In genomic region chr5:170426786-170427185, GRCh38 we compare ENCODE assay signal across 28 cellular contexts. TPM values are rescaled to one million over a fixed set of nuclear protein-coding genes. Genes with fewer than 3 reads are reported as not detected.
"Had no signal": no experiment of that assay in that cellular context is flagged by ENCODE, and none has a peak within 500 bp of the region (broad histone marks: within the 10 kb centered on the region; RNA-seq: fewer than 3 reads in every experiment).

No MANE protein-coding gene starts in this region.

- H3K4me1 ChIP-seq: adrenal gland, body of pancreas, breast epithelium, SJSA1 had no signal

- H3K27ac ChIP-seq: adrenal gland, body of pancreas, breast epithelium, coronary artery, Peyer's patch, SJSA1 had no signal

- H3K9me3 ChIP-seq: adrenal gland, body of pancreas, breast epithelium, Peyer's patch, SJSA1 had no signal

- DNase-seq: activated CD4-positive, alpha-beta T cell treated with anti-CD3 and anti-CD28 coated beads, Interleukin-2, amount 10 ng/mL, durations not matched to agents 24 days and 14 days; activated CD4-positive, alpha-beta T cell treated with anti-CD3 and anti-CD28 coated beads, Interleukin-2, amount 50 U/mL, for 4 hours; activated CD8-positive, alpha-beta T cell treated with anti-CD3 and anti-CD28 coated beads, Interleukin-2, amount 10 ng/mL, durations not matched to agents 7 days and 5 days; activated naive CD4-positive, alpha-beta T cell; activated naive CD4-positive, alpha-beta T cell treated with anti-CD3 and anti-CD28 coated beads, Interleukin-2, amount 50 U/mL, for 16 hours; activated naive CD8-positive, alpha-beta T cell treated with anti-CD3 and anti-CD28 coated beads, Interleukin-2, amount 10 ng/mL, durations not matched to agents 7 days and 5 days; activated T-cell treated with anti-CD3 and anti-CD28 coated beads, Interleukin-2, amount 50 U/mL, for 24 hours; adrenal gland; body of pancreas; MM.1S; NCI-H1092; NCI-H1436 treated with DMSO at 0.1 percent for 48 hours; NCI-H1694 treated with DMSO at 0.1 percent for 48 hours; NCI-H2029; NCI-H2227 treated with DMSO at 0.1 percent for 48 hours; NCI-H446; NCI-H510A treated with DMSO at 0.1 percent for 48 hours; PC-3; Peyer's patch; SHP77 treated with DMSO at 0.1 percent for 48 hours; SW 1271; T-helper 1 cell; T-helper 9 cell had no signal

- H3K9me3 Mint-ChIP-seq: activated CD4-positive, alpha-beta T cell treated with anti-CD3 and anti-CD28 coated beads, Interleukin-2, amount 10 ng/mL, durations not matched to agents 24 days and 14 days; activated naive CD8-positive, alpha-beta T cell treated with anti-CD3 and anti-CD28 coated beads, Interleukin-2, amount 10 ng/mL, durations not matched to agents 7 days and 5 days; activated T-cell treated with anti-CD3 and anti-CD28 coated beads, Interleukin-2, amount 50 U/mL, for 24 hours; activated T-helper 1 cell treated with anti-CD3 and anti-CD28 coated beads, Interleukin-12 subunit alpha, Interleukin-12 subunit beta, Interleukin-2, Interleukin-4 antibody, amounts not matched to agents 30 ng/mL and 10 ng/mL and 1 ng/mL, durations not matched to agents 14 hours and 24 hours and 36 hours had no signal

- H3K36me3 ChIP-seq: adrenal gland, breast epithelium, Peyer's patch, SJSA1 had no signal

- H3K27me3 ChIP-seq: adrenal gland, body of pancreas, breast epithelium, Peyer's patch had no signal

- H3K4me3 ChIP-seq: adrenal gland, body of pancreas, breast epithelium, coronary artery, Peyer's patch, SJSA1 had no signal

- H3K27ac Mint-ChIP-seq: activated CD4-positive, alpha-beta T cell treated with anti-CD3 and anti-CD28 coated beads, Interleukin-2, amount 10 ng/mL, durations not matched to agents 24 days and 14 days; activated CD8-positive, alpha-beta T cell treated with anti-CD3 and anti-CD28 coated beads, Interleukin-2, amount 10 ng/mL, durations not matched to agents 7 days and 5 days; activated naive CD8-positive, alpha-beta T cell treated with anti-CD3 and anti-CD28 coated beads, Interleukin-2, amount 10 ng/mL, durations not matched to agents 7 days and 5 days; activated T-cell treated with anti-CD3 and anti-CD28 coated beads, Interleukin-2, amount 50 U/mL, for 24 hours; activated T-helper 1 cell treated with anti-CD3 and anti-CD28 coated beads, Interleukin-12 subunit alpha, Interleukin-12 subunit beta, Interleukin-2, Interleukin-4 antibody, amounts not matched to agents 30 ng/mL and 10 ng/mL and 1 ng/mL, durations not matched to agents 14 hours and 24 hours and 36 hours had no signal

- H3K36me3 Mint-ChIP-seq: activated naive CD8-positive, alpha-beta T cell treated with anti-CD3 and anti-CD28 coated beads, Interleukin-2, amount 10 ng/mL, durations not matched to agents 7 days and 5 days had no signal

- H3K4me1 Mint-ChIP-seq: activated CD4-positive, alpha-beta T cell treated with anti-CD3 and anti-CD28 coated beads, Interleukin-2, amount 10 ng/mL, durations not matched to agents 24 days and 14 days; activated naive CD8-positive, alpha-beta T cell treated with anti-CD3 and anti-CD28 coated beads, Interleukin-2, amount 10 ng/mL, durations not matched to agents 7 days and 5 days had no signal

- H3K27me3 Mint-ChIP-seq: activated T-cell treated with anti-CD3 and anti-CD28 coated beads, Interleukin-2, amount 50 U/mL, for 24 hours had no signal

- ATAC-seq: activated CD8-positive, alpha-beta T cell treated with anti-CD3 and anti-CD28 coated beads, Interleukin-2, amount 10 ng/mL, durations not matched to agents 7 days and 5 days; body of pancreas; PC-3 had no signal

- H3K4me3 Mint-ChIP-seq: activated CD4-positive, alpha-beta T cell treated with anti-CD3 and anti-CD28 coated beads, Interleukin-2, amount 10 ng/mL, durations not matched to agents 24 days and 14 days; activated CD8-positive, alpha-beta T cell treated with anti-CD3 and anti-CD28 coated beads, Interleukin-2, amount 10 ng/mL, durations not matched to agents 7 days and 5 days; activated naive CD8-positive, alpha-beta T cell treated with anti-CD3 and anti-CD28 coated beads, Interleukin-2, amount 10 ng/mL, durations not matched to agents 7 days and 5 days; activated T-cell treated with anti-CD3 and anti-CD28 coated beads, Interleukin-2, amount 50 U/mL, for 24 hours; activated T-helper 1 cell treated with anti-CD3 and anti-CD28 coated beads, Interleukin-12 subunit alpha, Interleukin-12 subunit beta, Interleukin-2, Interleukin-4 antibody, amounts not matched to agents 30 ng/mL and 10 ng/mL and 1 ng/mL, durations not matched to agents 14 hours and 24 hours and 36 hours had no signal

RNA-seq across cellular contexts. Expression of gene KCNMB1, which starts 37.6 kb away (rescaled TPM):
- total RNA-seq: activated CD4-positive, alpha-beta T cell treated with anti-CD3 and anti-CD28 coated beads, Interleukin-2, amount 10 ng/mL, durations not matched to agents 24 days and 14 days; activated CD8-positive, alpha-beta T cell treated with anti-CD3 and anti-CD28 coated beads, Interleukin-2, amount 10 ng/mL, durations not matched to agents 7 days and 5 days; activated naive CD8-positive, alpha-beta T cell treated with anti-CD3 and anti-CD28 coated beads, Interleukin-2, amount 10 ng/mL, durations not matched to agents 7 days and 5 days; LHCN-M2; PC-3 had no signal
